Comparison of ENCODE assay signal across 17 cellular contexts in the genomic region with DNA sequence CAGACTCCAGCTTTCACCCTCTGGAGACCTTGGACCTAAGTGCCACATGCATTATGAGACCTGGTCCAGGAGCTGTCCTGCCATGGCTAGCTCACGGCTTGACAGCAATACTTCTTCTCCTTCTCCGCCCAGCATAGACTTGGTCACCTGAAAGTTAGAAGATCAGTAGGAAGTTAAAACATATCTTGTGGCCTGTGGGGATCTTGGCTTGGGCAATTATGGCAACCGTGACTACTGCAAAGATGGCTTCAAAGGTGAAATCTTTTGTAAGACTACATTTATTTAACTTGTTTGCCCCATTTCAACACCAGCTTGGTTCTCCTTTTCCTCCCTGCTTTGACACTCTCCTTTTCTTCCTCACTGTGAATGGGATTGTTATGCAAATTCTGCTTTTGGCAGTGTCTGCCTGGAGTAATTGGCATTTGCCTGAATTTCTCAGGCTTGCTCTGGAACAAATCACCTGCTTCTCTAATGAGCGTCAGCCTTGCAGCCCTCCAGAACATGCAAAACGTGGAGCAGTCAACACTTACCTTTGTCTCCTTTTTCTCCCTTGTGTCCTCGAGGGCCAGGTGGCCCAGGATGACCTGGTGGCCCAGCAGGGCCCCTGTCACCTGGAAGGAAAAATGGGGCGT. TPM values are rescaled to one million over a fixed set of nuclear protein-coding genes. Genes with fewer than 3 reads are reported as not detected.
DNase-seq lines count a peak whose midpoint lies in the region; ATAC-seq and TF ChIP-seq lines count a peak whose summit lies in the region.
"Had no signal": no experiment of that assay in that cellular context is flagged by ENCODE, and none has a peak within 500 bp of the region (broad histone marks: within the 10 kb centered on the region; RNA-seq: fewer than 3 reads in every experiment).

No MANE protein-coding gene starts in this region.

- no peak overlapping the region for H2AFZ ChIP-seq in mesenchymal stem cell (ENCODE audit: low read depth, low read length)
- H2AFZ ChIP-seq: hepatocyte had no signal

- no peak overlapping the region for H2BK120ac ChIP-seq in mesenchymal stem cell (ENCODE audit: low read depth, low read length)

- peaks cover 49% of the 10 kb centered on the region for H3K36me3 Mint-ChIP-seq in activated T-helper 17 cell treated with anti-CD3 and anti-CD28 coated beads, Interleukin-2, amount 50 U/mL, for 72 hours (ENCODE audit: low read depth)

- no peak overlapping the region for H3K4me2 ChIP-seq in mesenchymal stem cell (ENCODE audit: low read length, poor library complexity, severe bottlenecking)
- H3K4me2 ChIP-seq: hepatocyte had no signal

- H3K23ac ChIP-seq in mesenchymal stem cell (ENCODE audit: low read length in 2 of 2), result no peak overlapping the region

- no peak overlapping the region for H2BK12ac ChIP-seq in mesenchymal stem cell (ENCODE audit: low read length in 2 of 2)

- no peak overlapping the region for H3K18ac ChIP-seq in mesenchymal stem cell (ENCODE audit: low read depth in 1 of 2, low read length in 2 of 2)

- H3K27ac Mint-ChIP-seq in activated T-helper 17 cell treated with anti-CD3 and anti-CD28 coated beads, Interleukin-2, amount 50 U/mL, for 72 hours, result peak overlapping the region; percentile 23

- no peak overlapping the region for H2AK5ac ChIP-seq in mesenchymal stem cell (ENCODE audit: low read length, severe bottlenecking)

- ATAC-seq in activated T-helper 17 cell treated with anti-CD3 and anti-CD28 coated beads, Interleukin-2, amount 50 U/mL, for 72 hours (replicated peaks), result no peak
- ATAC-seq: mucosa of descending colon, sciatic nerve, T-helper 17 cell had no signal

- H3K9me3 Mint-ChIP-seq in activated T-helper 17 cell treated with anti-CD3 and anti-CD28 coated beads, Interleukin-2, amount 50 U/mL, for 72 hours, result no peaks in the 10 kb centered on the region
- H3K9me3 Mint-ChIP-seq: IgD-negative memory B cell had no signal

- no peaks in the 10 kb centered on the region for H3K27me3 Mint-ChIP-seq in activated T-helper 17 cell treated with anti-CD3 and anti-CD28 coated beads, Interleukin-2, amount 50 U/mL, for 72 hours
- H3K27me3 Mint-ChIP-seq: IgD-negative memory B cell, T-helper 17 cell had no signal

- H3K4me3 ChIP-seq in HAP-1 (no peak overlapping the region), mesenchymal stem cell (ENCODE audit: insufficient read depth in 1 of 2, low read depth in 1 of 2, low read length in 2 of 2) (no peak overlapping the region), tibial artery (no peak overlapping the region)
- H3K4me3 ChIP-seq: hepatocyte, mucosa of descending colon had no signal

- no peak overlapping the region for H2BK15ac ChIP-seq in mesenchymal stem cell (ENCODE audit: low read depth, poor library complexity, severe bottlenecking)

- no peak overlapping the region for H3K4ac ChIP-seq in mesenchymal stem cell (ENCODE audit: low read depth in 1 of 2, low read length in 2 of 2)

- H3K4me1 ChIP-seq in HAP-1, result peaks cover 10% of the 10 kb centered on the region
- H3K4me1 ChIP-seq in mesenchymal stem cell (ENCODE audit: control insufficient read depth, insufficient read depth, low read depth, low read length), result peaks cover 3% of the 10 kb centered on the region
- H3K4me1 ChIP-seq in tibial artery, result no peaks in the 10 kb centered on the region

- peak overlapping the region; percentile 16 for H4K8ac ChIP-seq in mesenchymal stem cell (ENCODE audit: low read length)

- H3K27ac ChIP-seq in mesenchymal stem cell (ENCODE audit: low read length, poor library complexity, severe bottlenecking) (no peak overlapping the region), tibial artery (no peak overlapping the region)
- H3K27ac ChIP-seq: hepatocyte had no signal

- no peak for TF ChIP-seq CTCF in tibial artery (IDR thresholded peaks at IDR 0.05)

- peaks cover 11% of the 10 kb centered on the region for H3K79me1 ChIP-seq in mesenchymal stem cell (replicated peaks; ENCODE audit: low read length, poor library complexity, severe bottlenecking)

- intact Hi-C loops in tibial artery (cut with DNase I; ENCODE audit: low total_unique reads), result no loop called here

- DNase-seq in Ammon's horn (ENCODE audit: low spot score) (peak; percentile 55), HAP-1 (ENCODE audit: low spot score in 2 of 2) (peak; percentile 39 to 63), mesenchymal stem cell (no peak), NCI-H446 (lab: John Stamatoyannopoulos, UW) (no peak), tibial artery (no peak), UCSD-AML1 (lab: John Stamatoyannopoulos, UW; ENCODE audit: unreplicated experiment) (no peak), NCI-H510A (lab: John Stamatoyannopoulos, UW) (no peak)
- DNase-seq: activated CD4-positive, CD25-positive, alpha-beta regulatory T cell treated with anti-CD3 and anti-CD28 coated beads, Interleukin-2, amount 50 U/mL, for 72 hours; activated effector memory CD4-positive, alpha-beta T cell treated with anti-CD3 and anti-CD28 coated beads, Interleukin-2, amount 50 U/mL, for 16 hours; amniotic stem cell; mucosa of descending colon; NCI-H82; T-helper 17 cell had no signal

- in situ Hi-C loops in HAP-1 (cut with MboI; ENCODE audit: low sequenced_read_pairs), result no loop called here

- H4K91ac ChIP-seq in mesenchymal stem cell (ENCODE audit: low read length), result no peak overlapping the region

- 88% methylated on average over 7 of the region's 7 CpGs for WGBS in mesenchymal stem cell

- no peaks in the 10 kb centered on the region for H3K9me3 ChIP-seq in HAP-1
- no peaks in the 10 kb centered on the region for H3K9me3 ChIP-seq in mesenchymal stem cell (ENCODE audit: control insufficient read depth, low read length)
- no peaks in the 10 kb centered on the region for H3K9me3 ChIP-seq in tibial artery
- H3K9me3 ChIP-seq: mucosa of descending colon had no signal

- no peaks in the 10 kb centered on the region for H3K4me1 Mint-ChIP-seq in activated T-helper 17 cell treated with anti-CD3 and anti-CD28 coated beads, Interleukin-2, amount 50 U/mL, for 72 hours

- H3K36me3 ChIP-seq in HAP-1 (replicated peaks), result no peaks in the 10 kb centered on the region
- H3K36me3 ChIP-seq in mesenchymal stem cell (ENCODE audit: control insufficient read depth in 1 of 2, insufficient read depth in 2 of 2, low read depth in 1 of 2, low read length in 2 of 2), result peaks cover 29 to 54% of the 10 kb centered on the region in 2 experiments
- peaks cover 7 to 48% (median 23%) of the 10 kb centered on the region in 3 donors for H3K36me3 ChIP-seq in tibial artery

- H3K14ac ChIP-seq in mesenchymal stem cell (ENCODE audit: low read length in 2 of 2), result no peak overlapping the region

- H3K9ac ChIP-seq in mesenchymal stem cell (ENCODE audit: low read length), result no peak overlapping the region

- H2BK5ac ChIP-seq in mesenchymal stem cell (ENCODE audit: low read depth, low read length, poor library complexity, severe bottlenecking), result no peak overlapping the region

- H3K4me3 Mint-ChIP-seq in activated T-helper 17 cell treated with anti-CD3 and anti-CD28 coated beads, Interleukin-2, amount 50 U/mL, for 72 hours, result no peak overlapping the region
- H3K4me3 Mint-ChIP-seq: IgD-negative memory B cell, T-helper 17 cell had no signal

- H3K27me3 ChIP-seq in HAP-1 (ENCODE audit: low read depth) (no peaks in the 10 kb centered on the region), mesenchymal stem cell (ENCODE audit: control insufficient read depth in 1 of 2, insufficient read depth in 1 of 2, low read length in 2 of 2) (no peaks in the 10 kb centered on the region), tibial artery (no peaks in the 10 kb centered on the region)
- H3K27me3 ChIP-seq: hepatocyte had no signal

RNA-seq across cellular contexts. Expression of gene COL17A1, which starts 53.4 kb away (rescaled TPM):
- total RNA-seq in activated T-helper 17 cell treated with anti-CD3 and anti-CD28 coated beads, Interleukin-2, amount 50 U/mL, for 72 hours, result not detected
- 0.01 TPM for polyA plus RNA-seq in mesenchymal stem cell (2013, experiment 1 of 2)
- not detected for polyA plus RNA-seq in mesenchymal stem cell (2013, experiment 2 of 2)
- total RNA-seq: T-helper 17 cell had no signal
- polyA plus RNA-seq: IgD-negative memory B cell had no signal

Comparison
In these comparisons a context has a peak if more than half of its experiments do, and no peak if none do; other contexts are left out.
1. DNase-seq: peak in Ammon's horn (single experiment) and HAP-1 (2 of 2); none in mesenchymal stem cell (single experiment), NCI-H446 (0 of 2), tibial artery (0 of 2), UCSD-AML1 (single experiment) and NCI-H510A (single experiment).